ENCODE assay signal across 1 cellular context in the genomic region with DNA sequence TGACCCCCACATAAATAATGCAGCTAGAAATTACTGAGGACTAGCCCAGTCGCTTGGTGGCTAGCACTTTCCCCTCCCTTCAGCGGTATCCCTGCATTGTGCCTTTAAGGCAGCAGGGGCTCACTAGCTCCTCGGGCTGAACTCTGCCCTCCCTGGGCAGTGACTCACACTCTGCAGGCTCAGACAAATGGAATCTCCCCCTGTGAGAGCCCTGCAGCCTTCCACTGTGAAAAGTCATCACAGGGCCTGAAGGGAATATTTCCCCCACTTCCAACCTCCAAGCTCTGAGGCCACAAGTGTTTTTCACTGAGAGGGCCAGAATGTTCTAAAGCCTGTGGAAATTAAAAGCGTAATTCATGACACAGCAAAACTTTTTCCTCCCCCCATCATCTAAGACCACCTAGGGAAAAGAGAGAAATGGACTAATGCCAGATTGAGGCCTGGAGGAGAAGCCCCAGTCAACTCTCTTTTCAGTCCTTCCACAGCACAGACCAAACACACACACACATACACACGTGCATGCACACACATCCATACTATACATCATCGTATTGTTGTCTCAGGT.
TF ChIP-seq lines count a peak whose summit lies in the region.

No MANE protein-coding gene starts in this region.

TF ChIP-seq in H1, 55 proteins besides CTCF, POLR2A, EP300 and RAD21 (continued from another document):
- TF ChIP-seq ZNF274 (IDR thresholded peaks at IDR 0.05; ENCODE audit: borderline replicate concordance, extremely low read depth, low read length) = no peak
- TF ChIP-seq NRF1 (IDR thresholded peaks at IDR 0.05; ENCODE audit: low read depth, low read length) = no peak
- no peak for TF ChIP-seq EZH2 (IDR thresholded peaks at IDR 0.05; ENCODE audit: low read depth, low read length, severe bottlenecking)
- peak; percentile 31; the same call in 1 of the 2 replicates for TF ChIP-seq MAFK (IDR thresholded peaks at IDR 0.05; ENCODE audit: low read depth, low read length)
- TF ChIP-seq SIN3A (conservative IDR thresholded peaks at IDR 0.05 in 1 of 2, IDR thresholded peaks at IDR 0.05 in 1 of 2; ENCODE audit: low read depth in 1 of 2, low read length in 2 of 2) = no peak
- TF ChIP-seq KDM4A (IDR thresholded peaks at IDR 0.05; ENCODE audit: low read depth, low read length, severe bottlenecking) = no peak
- peak; percentile 92 for TF ChIP-seq JUND (IDR thresholded peaks at IDR 0.05; ENCODE audit: low read length)
- no peak for TF ChIP-seq RFX5 (IDR thresholded peaks at IDR 0.05; ENCODE audit: borderline replicate concordance, low read depth, low read length)
- TF ChIP-seq EGR1 (IDR thresholded peaks at IDR 0.05; ENCODE audit: borderline replicate concordance, low read depth, low read length) = no peak
- no peak for TF ChIP-seq CHD2 (IDR thresholded peaks at IDR 0.05; ENCODE audit: low read length)
- no peak for TF ChIP-seq POLR2AphosphoS5 (IDR thresholded peaks at IDR 0.05; ENCODE audit: low read depth, low read length)
- no peak for TF ChIP-seq RBBP5 (IDR thresholded peaks at IDR 0.05; ENCODE audit: borderline replicate concordance, low read depth, low read length)
- TF ChIP-seq NANOG (IDR thresholded peaks at IDR 0.05; ENCODE audit: insufficient read depth, low read depth, low read length, poor library complexity, severe bottlenecking) = no peak
- no peak for TF ChIP-seq TCF12 (IDR thresholded peaks at IDR 0.05; ENCODE audit: low read depth, low read length)
- peak; percentile 49 for TF ChIP-seq ASH2L (IDR thresholded peaks at IDR 0.05; ENCODE audit: low read length)
- TF ChIP-seq SAP30 (IDR thresholded peaks at IDR 0.05; ENCODE audit: insufficient read depth, insufficient replicate concordance, low read length) = no peak
